8 cellular contexts compared by ENCODE assay signal in the genomic region with DNA sequence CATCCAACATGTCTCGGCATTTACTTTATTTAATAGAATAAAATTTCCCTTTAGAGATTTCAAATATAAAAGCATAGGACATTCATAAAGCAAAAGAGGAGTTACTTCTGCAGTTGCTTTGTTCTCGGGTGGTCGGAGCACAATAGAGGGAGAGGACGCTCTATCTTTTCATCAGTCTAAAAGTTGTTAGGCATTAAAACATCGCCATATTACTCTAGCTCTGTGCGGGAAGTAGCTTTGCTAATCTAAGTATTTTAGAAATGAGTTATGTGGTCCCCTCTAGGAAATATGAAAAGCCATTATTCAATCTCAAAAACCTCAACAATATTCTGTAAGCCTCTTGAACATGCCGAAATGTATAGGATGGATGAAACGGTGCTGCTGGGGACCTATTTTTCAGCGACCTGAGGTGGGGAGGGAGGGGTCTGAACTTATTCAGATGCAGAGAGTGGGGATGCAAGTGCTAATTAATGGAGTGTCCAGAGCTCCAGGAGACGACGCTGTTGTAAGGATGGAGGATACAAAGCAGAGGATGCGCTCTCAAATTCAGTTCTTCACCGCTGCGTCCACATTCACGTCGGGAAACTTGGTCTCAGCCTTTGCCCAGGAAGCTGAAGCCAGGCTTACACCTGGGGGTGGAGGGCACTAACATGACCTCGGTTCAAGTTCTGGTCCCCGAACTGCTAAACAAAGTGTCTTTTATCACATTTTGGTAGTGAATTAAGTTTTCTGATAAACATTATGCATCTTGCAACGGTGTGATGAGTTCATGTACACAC. TPM values are rescaled to one million over a fixed set of nuclear protein-coding genes. Genes with fewer than 3 reads are reported as not detected.
A peak's percentile ranks its signal among the peaks of the same experiment; 100 is the strongest.
DNase-seq lines count a peak whose midpoint lies in the region; ATAC-seq and TF ChIP-seq lines count a peak whose summit lies in the region.

No MANE protein-coding gene starts in this region.

- no peak for TF ChIP-seq POLR2A in prostate gland (IDR thresholded peaks at IDR 0.05)

- H3K4me1 ChIP-seq in prostate gland (replicated peaks), result no peaks in the 10 kb centered on the region

- ATAC-seq in GM18502 (IDR thresholded peaks at IDR 0.05; ENCODE audit: poor library complexity, unreplicated experiment) (peak; percentile 2), HG03354 (IDR thresholded peaks at IDR 0.05; ENCODE audit: poor library complexity, severe bottlenecking, unreplicated experiment) (peak; percentile 7)
- ATAC-seq in effector memory CD8-positive, alpha-beta T cell (replicated peaks), result peak; percentile 10

- CTCF ChIA-PET in RWPE1 (lab: Yijun Ruan, JAX), result interaction anchor here (1.5 kb wide), 1 partner anchor 47 kb away, joined by 4 read pairs; no protein-coding TSS in a partner anchor

- H3K4me3 Mint-ChIP-seq in effector memory CD8-positive, alpha-beta T cell, result peak overlapping the region; percentile 87 to 89

- H3K9me3 ChIP-seq in prostate gland, result no peaks in the 10 kb centered on the region

- peak overlapping the region; percentile 95 for H3K27ac ChIP-seq in RWPE1
- H3K27ac ChIP-seq in prostate gland, result peak overlapping the region; percentile 86

- no peaks in the 10 kb centered on the region for H3K27me3 Mint-ChIP-seq in effector memory CD8-positive, alpha-beta T cell

- peaks cover 8% of the 10 kb centered on the region for H3K36me3 Mint-ChIP-seq in effector memory CD8-positive, alpha-beta T cell (ENCODE audit: insufficient read depth)

- POLR2A ChIA-PET in RWPE1 (lab: Yijun Ruan, JAX; ENCODE audit: low non-redundant PET), result no interaction called here

- H3K9me3 Mint-ChIP-seq in effector memory CD8-positive, alpha-beta T cell, result no peaks in the 10 kb centered on the region

- no peaks in the 10 kb centered on the region for H3K27me3 ChIP-seq in prostate gland (replicated peaks; ENCODE audit: insufficient read depth)

- H3K4me1 Mint-ChIP-seq in effector memory CD8-positive, alpha-beta T cell (ENCODE audit: low read depth in 2 of 2), result peaks cover 17% of the 10 kb centered on the region in 2 donors

- no peaks in the 10 kb centered on the region for H3K36me3 ChIP-seq in prostate gland

- TF ChIP-seq CTCF in RWPE1 (conservative IDR thresholded peaks at IDR 0.05; ENCODE audit: low read depth) (no peak), prostate gland (IDR thresholded peaks at IDR 0.05) (no peak)

- intact Hi-C loops in prostate gland (cut with DNase I), result no loop called here

- 72% methylated on average over 19 of the region's 19 CpGs for WGBS in prostate gland

- peak overlapping the region; percentile 76 to 83 for H3K27ac Mint-ChIP-seq in effector memory CD8-positive, alpha-beta T cell

- peak overlapping the region; percentile 66 to 68 for H3K4me3 ChIP-seq in prostate gland

- DNase-seq in RWPE1 (ENCODE audit: low spot score) (no peak), prostate gland (ENCODE audit: low spot score) (no peak), cerebellar nuclear complex (lab: John Stamatoyannopoulos, UW) (no peak), NCI-H510A (lab: John Stamatoyannopoulos, UW) (no peak), hepatic stellate cell (ENCODE audit: low spot score) (no peak)
- DNase-seq in effector memory CD8-positive, alpha-beta T cell, result no peak

RNA-seq across cellular contexts. Expression of gene CDKN2C, which starts 6.3 kb away (rescaled TPM):
- total RNA-seq in prostate gland, result 1 to 10 TPM; 6.8 to 8.4 TPM

RNA-seq across cellular contexts. Expression of gene FAF1, which starts 16.2 kb away (rescaled TPM):
- total RNA-seq in prostate gland, result 10 to 100 TPM; 40.4 to 41.5 TPM
